Comparison of ENCODE assay signal across 8 cellular contexts in genomic region chr20:46089338-46090094, GRCh38. TPM values are rescaled to one million over a fixed set of nuclear protein-coding genes. Genes with fewer than 3 reads are reported as not detected.
A peak's percentile ranks its signal among the peaks of the same experiment; 100 is the strongest.
DNase-seq lines count a peak whose midpoint lies in the region; ATAC-seq and TF ChIP-seq lines count a peak whose summit lies in the region.

Gene NCOA5, minus strand, starts transcription at chr20:46089962. Its CDS starts 10,538 bp downstream, at chr20:46079424.

- H3K9me3 ChIP-seq in left lung = no peaks in the 10 kb centered on the region

- intact Hi-C loops in left lung (cut with DNase I) = loop anchor here in 1 of 2 donors (5.0 kb wide), 1 partner anchor 77 kb away; no protein-coding TSS in a partner anchor

- no peaks in the 10 kb centered on the region for H3K27me3 ChIP-seq in left lung

- TF ChIP-seq CTCF in left lung (IDR thresholded peaks at IDR 0.05) = peak in 1 of 2 donors; percentile 13

- H3K27ac ChIP-seq in left lung = peak within 1 kb of the TSS; percentile 96 to 99

- DNase-seq in C1 segment of cervical spinal cord (lab: John Stamatoyannopoulos, UW) (peak; percentile 80 to 97 (median 94)), NCI-H69 (lab: John Stamatoyannopoulos, UW) (peak; percentile 95), dedifferentiated amniotic fluid mesenchymal stem cell (ENCODE audit: extremely low spot score) (peak; percentile 97), left lung (peak; percentile 96 to 98)
- DNase-seq in activated CD4-positive, alpha-beta T cell treated with anti-CD3 and anti-CD28 coated beads, Interleukin-2, amount 50 U/mL, for 1 hour = peak; percentile 91
- peak; percentile 91 for DNase-seq in stimulated activated CD4-positive, alpha-beta T cell treated with anti-CD3 and anti-CD28 coated beads, Interleukin-2, amount 100 ng/mL, for 48 hours

- peaks cover 31 to 52% of the 10 kb centered on the region in 2 donors for H3K4me1 ChIP-seq in left lung

- peak within 1 kb of the TSS; percentile 74 to 84 for H3K4me3 ChIP-seq in left lung

- ATAC-seq in GM19351 (IDR thresholded peaks at IDR 0.05; ENCODE audit: unreplicated experiment) (peak; percentile 82), HG03521 (IDR thresholded peaks at IDR 0.05; ENCODE audit: unreplicated experiment) (peak; percentile 82), left lung (peak; percentile 96)

- H3K36me3 ChIP-seq in left lung = no peaks in the 10 kb centered on the region

RNA-seq across cellular contexts. Expression of gene NCOA5, which starts in this region (rescaled TPM):
- total RNA-seq in left lung = 10 to 100 TPM; 20.6 to 23.8 TPM

Comparison
In these comparisons a context has a peak if more than half of its experiments do, and no peak if none do; other contexts are left out.
1. Peak in every context shown above with its lines: DNase-seq, ATAC-seq, H3K4me3 ChIP-seq and H3K27ac ChIP-seq.